In genomic region chr14:54189358-54190354, GRCh38 we compare ENCODE assay signal across 12 cellular contexts.
DNase-seq lines count a peak whose midpoint lies in the region; ATAC-seq and TF ChIP-seq lines count a peak whose summit lies in the region.
"Had no signal": no experiment of that assay in that cellular context is flagged by ENCODE, and none has a peak within 500 bp of the region (broad histone marks: within the 10 kb centered on the region; RNA-seq: fewer than 3 reads in every experiment).

No MANE protein-coding gene starts in this region.

- ATAC-seq in HG03175 (IDR thresholded peaks at IDR 0.05; ENCODE audit: unreplicated experiment): no peak

- H3K27ac Mint-ChIP-seq in neural crest cell (ENCODE audit: unreplicated experiment): peak overlapping the region; percentile 37
- H3K27ac Mint-ChIP-seq: activated naive CD8-positive, alpha-beta T cell treated with anti-CD3 and anti-CD28 coated beads, Interleukin-2, amount 10 ng/mL, durations not matched to agents 7 days and 5 days had no signal

- no peak overlapping the region for H3K4me3 Mint-ChIP-seq in neural crest cell
- H3K4me3 Mint-ChIP-seq: activated naive CD8-positive, alpha-beta T cell treated with anti-CD3 and anti-CD28 coated beads, Interleukin-2, amount 10 ng/mL, durations not matched to agents 7 days and 5 days had no signal

- in situ Hi-C loops in HAP-1 (cut with MboI; ENCODE audit: low sequenced_read_pairs): no loop called here

- H3K36me3 ChIP-seq in MM.1S (replicated peaks; ENCODE audit: insufficient read depth, low read length): no peaks in the 10 kb centered on the region
- H3K36me3 ChIP-seq in HAP-1 (replicated peaks): no peaks in the 10 kb centered on the region
- H3K36me3 ChIP-seq: thyroid gland had no signal

- no peaks in the 10 kb centered on the region for H3K79me2 ChIP-seq in MM.1S (ENCODE audit: low read length)

- no peaks in the 10 kb centered on the region for H3K27me3 Mint-ChIP-seq in neural crest cell (ENCODE audit: low read depth)

- H3K9ac ChIP-seq in MM.1S (ENCODE audit: low read length): no peak overlapping the region

- H3K36me3 Mint-ChIP-seq in neural crest cell (ENCODE audit: low read depth): no peaks in the 10 kb centered on the region
- H3K36me3 Mint-ChIP-seq: activated naive CD8-positive, alpha-beta T cell treated with anti-CD3 and anti-CD28 coated beads, Interleukin-2, amount 10 ng/mL, durations not matched to agents 7 days and 5 days had no signal

- no peaks in the 10 kb centered on the region for H4K20me1 ChIP-seq in MM.1S (ENCODE audit: insufficient read depth, low read length)

- no peak overlapping the region; the same call in 1 of the 2 replicates for H3K4me3 ChIP-seq in MM.1S (ENCODE audit: low read length)
- no peak overlapping the region for H3K4me3 ChIP-seq in cardiac fibroblast (replicated peaks in 1 of 2; ENCODE audit: low read depth in 2 of 2, low read length in 2 of 2)
- no peak overlapping the region for H3K4me3 ChIP-seq in HAP-1
- H3K4me3 ChIP-seq: thyroid gland had no signal

- no peak overlapping the region for H2AFZ ChIP-seq in MM.1S (ENCODE audit: low read length)

- H3F3A ChIP-seq in MM.1S (ENCODE audit: insufficient read depth, low read length): no peaks in the 10 kb centered on the region

- H3K9me2 ChIP-seq in MM.1S (replicated peaks; ENCODE audit: insufficient read depth, low read length): no peaks in the 10 kb centered on the region

- no peaks in the 10 kb centered on the region for H3K27me3 ChIP-seq in MM.1S (replicated peaks; ENCODE audit: insufficient read depth, low read length)
- H3K27me3 ChIP-seq in HAP-1 (ENCODE audit: low read depth): no peaks in the 10 kb centered on the region
- H3K27me3 ChIP-seq: thyroid gland had no signal

- DNase-seq in Daoy (ENCODE audit: low read depth) (peak; percentile 89), MM.1S (no peak), cardiac fibroblast (ENCODE audit: low read depth in 2 of 2) (peak; percentile 49 to 80), neural crest cell (ENCODE audit: low read depth, low spot score) (no peak), NCI-H2227 (lab: John Stamatoyannopoulos, UW; ENCODE audit: unreplicated experiment) (no peak), NCI-H524 treated with DMSO at 0.1 percent for 48 hours (lab: John Stamatoyannopoulos, UW) (no peak), HAP-1 (ENCODE audit: low spot score in 2 of 2) (no peak)
- DNase-seq: activated CD4-positive, alpha-beta T cell treated with anti-CD3 and anti-CD28 coated beads, Interleukin-2, amount 50 U/mL, for 1 hour; activated naive CD8-positive, alpha-beta T cell treated with anti-CD3 and anti-CD28 coated beads, Interleukin-2, amount 10 ng/mL, durations not matched to agents 7 days and 5 days; stimulated activated CD4-positive, alpha-beta T cell treated with anti-CD3 and anti-CD28 coated beads, Interleukin-4, amount 100 ng/mL, for 1 hour; thyroid gland had no signal

- peak overlapping the region; percentile 32; the same call in 1 of the 2 replicates for H3K4me2 ChIP-seq in MM.1S (ENCODE audit: low read depth, low read length)

- peaks cover 4% of the 10 kb centered on the region for H3K9me3 Mint-ChIP-seq in neural crest cell
- H3K9me3 Mint-ChIP-seq: activated naive CD8-positive, alpha-beta T cell treated with anti-CD3 and anti-CD28 coated beads, Interleukin-2, amount 10 ng/mL, durations not matched to agents 7 days and 5 days had no signal

- TF ChIP-seq CTCF in MM.1S (IDR thresholded peaks at IDR 0.05; ENCODE audit: low read length): no peak
- TF ChIP-seq CTCF in cardiac fibroblast (IDR thresholded peaks at IDR 0.05; ENCODE audit: low read depth, low read length): no peak
- TF ChIP-seq CTCF in neural crest cell (conservative IDR thresholded peaks at IDR 0.05): no peak

- H3K4me1 Mint-ChIP-seq in neural crest cell: peaks cover 32% of the 10 kb centered on the region

- no peak overlapping the region for H3K27ac ChIP-seq in MM.1S (ENCODE audit: low read length)

- H3K4me1 ChIP-seq in MM.1S (ENCODE audit: low read length) (no peaks in the 10 kb centered on the region), HAP-1 (no peaks in the 10 kb centered on the region)

- no peaks in the 10 kb centered on the region for H3K9me3 ChIP-seq in MM.1S (replicated peaks; ENCODE audit: insufficient read depth, low read length)
- H3K9me3 ChIP-seq in HAP-1: no peaks in the 10 kb centered on the region
- H3K9me3 ChIP-seq: thyroid gland had no signal

Comparison
In these comparisons a context has a peak if more than half of its experiments do, and no peak if none do; other contexts are left out.
1. DNase-seq: peak in Daoy (single experiment) and cardiac fibroblast (2 of 2); none in MM.1S (single experiment), neural crest cell (single experiment), NCI-H2227 (single experiment), NCI-H524 treated with DMSO at 0.1 percent for 48 hours (single experiment) and HAP-1 (0 of 2).